In the genomic region with DNA sequence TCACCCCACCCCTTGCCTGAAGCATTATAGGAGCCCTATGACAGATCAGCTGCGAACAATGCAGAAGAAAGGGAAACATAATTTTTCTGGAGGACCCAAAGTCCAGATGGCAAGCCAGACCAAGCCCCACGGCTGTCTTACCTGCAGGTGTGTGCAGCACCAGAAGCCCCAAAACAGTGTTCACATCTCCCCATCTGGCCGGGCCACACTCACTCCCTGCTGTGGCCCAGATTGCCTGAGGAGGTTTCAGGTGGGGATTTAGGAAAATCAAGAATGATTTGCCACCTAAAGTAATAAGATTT, we compare ENCODE assay signal across 10 cellular contexts. TPM values are rescaled to one million over a fixed set of nuclear protein-coding genes. Genes with fewer than 3 reads are reported as not detected.
DNase-seq lines count a peak whose midpoint lies in the region; ATAC-seq and TF ChIP-seq lines count a peak whose summit lies in the region.
"Had no signal": no experiment of that assay in that cellular context is flagged by ENCODE, and none has a peak within 500 bp of the region (broad histone marks: within the 10 kb centered on the region; RNA-seq: fewer than 3 reads in every experiment).

No MANE protein-coding gene starts in this region.

- H3K9me2 ChIP-seq in SU-DHL-6 (replicated peaks; ENCODE audit: insufficient read depth, low read length), result no peaks in the 10 kb centered on the region

- peak overlapping the region; percentile 49 for H2AFZ ChIP-seq in SU-DHL-6 (ENCODE audit: low read depth, low read length, severe bottlenecking)

- H3K27me3 Mint-ChIP-seq in natural killer cell (ENCODE audit: low read depth in 2 of 2), result no peaks in the 10 kb centered on the region

- H3K4me2 ChIP-seq in SU-DHL-6 (ENCODE audit: low read depth, low read length, poor library complexity, severe bottlenecking), result peak overlapping the region; percentile 49

- H3K36me3 ChIP-seq in SU-DHL-6 (ENCODE audit: low read length), result no peaks in the 10 kb centered on the region

- no peaks in the 10 kb centered on the region for H4K20me1 ChIP-seq in SU-DHL-6 (ENCODE audit: low read depth, low read length)

- no peak overlapping the region for H3K4me3 ChIP-seq in SU-DHL-6 (ENCODE audit: insufficient read depth, low read length, poor library complexity, severe bottlenecking)

- intact Hi-C loops in natural killer cell (cut with micrococcal nuclease), result loop anchor here (2.0 to 5.0 kb wide), 2 partner anchors 14 to 36 kb away; no protein-coding TSS in a partner anchor

- ATAC-seq in GM18873 (IDR thresholded peaks at IDR 0.05; ENCODE audit: low FRiP score, unreplicated experiment) (peak; percentile 18), HG02870 (IDR thresholded peaks at IDR 0.05; ENCODE audit: unreplicated experiment) (peak; percentile 23), natural killer cell (no peak), HG03342 (IDR thresholded peaks at IDR 0.05; ENCODE audit: unreplicated experiment) (no peak)

- no peaks in the 10 kb centered on the region for H3K79me2 ChIP-seq in SU-DHL-6 (ENCODE audit: insufficient read depth, low read length)

- H3K27ac ChIP-seq in SU-DHL-6 (ENCODE audit: low read depth, low read length), result peak overlapping the region; percentile 73

- DNase-seq in natural killer cell (no peak), dermis blood vessel endothelial cell (no peak), SHP77 treated with DMSO at 0.1 percent for 48 hours (lab: John Stamatoyannopoulos, UW) (no peak)
- DNase-seq: DMS79, mammary epithelial cell, NCI-H1930 had no signal

- TF ChIP-seq CTCF in SU-DHL-6 (IDR thresholded peaks at IDR 0.05; ENCODE audit: insufficient read depth, low read length, poor library complexity, severe bottlenecking), result no peak
- no peak for TF ChIP-seq CTCF in natural killer cell (IDR thresholded peaks at IDR 0.05)

- H3K9me3 Mint-ChIP-seq in natural killer cell, result peaks cover 0 to 3% of the 10 kb centered on the region in 2 donors

- H3K36me3 Mint-ChIP-seq in natural killer cell, result no peaks in the 10 kb centered on the region

- H3K4me1 Mint-ChIP-seq in natural killer cell, result peaks cover 44 to 66% of the 10 kb centered on the region in 2 donors

- no peaks in the 10 kb centered on the region for H3K9me3 ChIP-seq in SU-DHL-6 (ENCODE audit: insufficient read depth, low read length)

- no peaks in the 10 kb centered on the region for H3K27me3 ChIP-seq in SU-DHL-6 (ENCODE audit: low read length)

- H3K9ac ChIP-seq in SU-DHL-6 (ENCODE audit: low read length), result peak overlapping the region; percentile 39

- H3K4me3 Mint-ChIP-seq in natural killer cell, result peak overlapping the region; percentile 69

- H3F3A ChIP-seq in SU-DHL-6 (ENCODE audit: insufficient read depth), result peaks cover 31% of the 10 kb centered on the region

- peak overlapping the region; percentile 90 to 98 for H3K27ac Mint-ChIP-seq in natural killer cell

RNA-seq across cellular contexts. Expression of a gene that starts 11.7 kb away (rescaled TPM):
- total RNA-seq in natural killer cell (100 to 1,000 TPM; 295 to 390 (median 380) TPM), dermis blood vessel endothelial cell (12.3 and 19.7 TPM in 2 replicates)

Comparison
In these comparisons a context has a peak if more than half of its experiments do, and no peak if none do; other contexts are left out.
1. ATAC-seq: peak in GM18873 (single experiment) and HG02870 (single experiment); none in natural killer cell (0 of 3) and HG03342 (single experiment).
2. RNA of a gene that starts 11.7 kb away (total RNA-seq): 295 to 390 TPM in natural killer cell; 12.3 to 19.7 TPM in dermis blood vessel endothelial cell; every median in the first group is over 10 times any median in the second.